ENCODE assay signal across 1 cellular context in genomic region chr10:93591065-93591808, GRCh38.
TF ChIP-seq lines count a peak whose summit lies in the region.

No MANE protein-coding gene starts in this region.

TF ChIP-seq in K562, 482 proteins besides CTCF, POLR2A, EP300 and RAD21:
- no peak for TF ChIP-seq ZZZ3 (IDR thresholded peaks at IDR 0.05)
- no peak for TF ChIP-seq FUS (optimal IDR thresholded peaks at IDR 0.05; ENCODE audit: low read depth, low read length)
- TF ChIP-seq SNAPC5 (CRISPR knock-in tag; IDR thresholded peaks at IDR 0.05), result no peak
- TF ChIP-seq STAT5B (CRISPR knock-in tag; IDR thresholded peaks at IDR 0.05), result no peak
- peak; percentile 96 for TF ChIP-seq SPI1 (IDR thresholded peaks at IDR 0.05; ENCODE audit: borderline replicate concordance, low read depth, low read length)
